10 cellular contexts compared by ENCODE assay signal in genomic region chr11:65437436-65438227, GRCh38. TPM values are rescaled to one million over a fixed set of nuclear protein-coding genes. Genes with fewer than 3 reads are reported as not detected.
DNase-seq lines count a peak whose midpoint lies in the region; ATAC-seq and TF ChIP-seq lines count a peak whose summit lies in the region.
"Had no signal": no experiment of that assay in that cellular context is flagged by ENCODE, and none has a peak within 500 bp of the region (broad histone marks: within the 10 kb centered on the region; RNA-seq: fewer than 3 reads in every experiment).

No MANE protein-coding gene starts in this region.

- TF ChIP-seq CTCF in CD14-positive monocyte (IDR thresholded peaks at IDR 0.05) (no peak), Panc1 (IDR thresholded peaks at IDR 0.05) (no peak), epithelial cell of proximal tubule (conservative IDR thresholded peaks at IDR 0.05; ENCODE audit: low read depth, low read length) (no peak), neutrophil (IDR thresholded peaks at IDR 0.05) (no peak), GM13976 (IDR thresholded peaks at IDR 0.05; ENCODE audit: borderline replicate concordance, control extremely low read depth, extremely low read depth, insufficient read depth, missing control alignments) (no peak), mesothelial cell of epicardium (IDR thresholded peaks at IDR 0.05; ENCODE audit: unreplicated experiment) (no peak)

- CTCF ChIA-PET in Panc1 (lab: Charles Lee), result interaction anchor here (1.2 kb wide), 1 partner anchor 21 kb away, joined by 5 read pairs; no protein-coding TSS in a partner anchor

- H3K4me3 ChIP-seq in Panc1 (ENCODE audit: low read depth in 2 of 2, low read length in 2 of 2), result peak overlapping the region in 1 of 2 experiments; percentile 7; a peak in 2 of 4 replicates
- peak overlapping the region; percentile 17 for H3K4me3 ChIP-seq in epithelial cell of proximal tubule (ENCODE audit: low read depth, low read length)
- peak overlapping the region in 1 of 2 experiments; percentile 16 for H3K4me3 ChIP-seq in neutrophil (ENCODE audit: low read depth in 1 of 2, low read length in 1 of 2)

- H3K9me3 ChIP-seq in Panc1 (ENCODE audit: control insufficient read depth, insufficient read depth, low read depth, low read length) (no peaks in the 10 kb centered on the region), neutrophil (no peaks in the 10 kb centered on the region)

- H3K4me1 Mint-ChIP-seq in CD14-positive monocyte, result peaks cover 91% of the 10 kb centered on the region
- H3K4me1 Mint-ChIP-seq in mesothelial cell of epicardium, result peaks cover 14% of the 10 kb centered on the region

- H3K9me3 Mint-ChIP-seq in CD14-positive monocyte, result no peaks in the 10 kb centered on the region
- H3K9me3 Mint-ChIP-seq in mesothelial cell of epicardium, result no peaks in the 10 kb centered on the region

- DNase-seq in CD14-positive monocyte (ENCODE audit: low spot score), result no peak
- DNase-seq in Panc1 (ENCODE audit: low read depth, low spot score), result no peak
- DNase-seq in epithelial cell of proximal tubule (ENCODE audit: low read depth), result no peak
- DNase-seq in GM13976 (ENCODE audit: low spot score), result no peak
- DNase-seq in mesothelial cell of epicardium (ENCODE audit: low spot score in 2 of 2, unreplicated experiment in 2 of 2), result no peak
- DNase-seq: DMS 273 treated with DMSO at 0.1 percent for 48 hours, occipital lobe had no signal

- no TSS peak for BruUV-seq in Panc1 (replicated peaks; lab: Mats Ljungman, UMichigan)

- H3K27me3 ChIP-seq in Panc1 (ENCODE audit: control insufficient read depth, insufficient read depth, low read length) (no peaks in the 10 kb centered on the region), neutrophil (no peaks in the 10 kb centered on the region)

- H3K27ac Mint-ChIP-seq in CD14-positive monocyte (peak overlapping the region in 1 of 7 donors; percentile 68), mesothelial cell of epicardium (no peak overlapping the region)

- H3K27ac ChIP-seq in Panc1 (ENCODE audit: low read length) (peak overlapping the region; percentile 93), neutrophil (peak overlapping the region; percentile 26)

- POLR2A ChIA-PET in Panc1 (lab: Charles Lee), result interaction anchor here (0.5 to 1.4 kb wide), 6 partner anchors 10 to 61 kb away, joined by 3 to 6 read pairs (median 4); partner anchors contain the start of gene MALAT1

- H3K36me3 ChIP-seq in Panc1 (ENCODE audit: control insufficient read depth, insufficient read depth, low read length), result peaks cover 8% of the 10 kb centered on the region
- peaks cover 86% of the 10 kb centered on the region for H3K36me3 ChIP-seq in neutrophil

- H3K36me3 Mint-ChIP-seq in CD14-positive monocyte (peaks cover 85 to 90% of the 10 kb centered on the region in 2 donors), mesothelial cell of epicardium (peaks cover 47% of the 10 kb centered on the region)

- in situ Hi-C loops in Panc1 (cut with HindIII; ENCODE audit: low pct_unique_long_range_greater_than_20kb, low sequenced_read_pairs) (no loop called here), GM13976 (cut with MboI; ENCODE audit: low sequenced_read_pairs, unreplicated experiment) (no loop called here)

- H3K4me1 ChIP-seq in Panc1 (ENCODE audit: control insufficient read depth, insufficient read depth, low read length), result peaks cover 98% of the 10 kb centered on the region
- H3K4me1 ChIP-seq in neutrophil (ENCODE audit: control insufficient read depth in 1 of 2, insufficient read depth in 1 of 2, low read depth in 1 of 2, low read length in 1 of 2), result peaks cover 79 to 82% of the 10 kb centered on the region in 2 experiments

- H3K4me3 Mint-ChIP-seq in CD14-positive monocyte (peak overlapping the region; percentile 39 to 67), mesothelial cell of epicardium (no peak overlapping the region)

- H3K27me3 Mint-ChIP-seq in CD14-positive monocyte (ENCODE audit: low read depth in 3 of 3), result peaks cover 0 to 3% (median 0%) of the 10 kb centered on the region in 3 donors
- no peaks in the 10 kb centered on the region for H3K27me3 Mint-ChIP-seq in mesothelial cell of epicardium (ENCODE audit: low read depth)

- ATAC-seq in Panc1 (no peak), GM18502 (IDR thresholded peaks at IDR 0.05; ENCODE audit: poor library complexity, unreplicated experiment) (no peak), HG03565 (IDR thresholded peaks at IDR 0.05; ENCODE audit: unreplicated experiment) (no peak)

- intact Hi-C loops in CD14-positive monocyte (cut with micrococcal nuclease) (no loop called here), Panc1 (cut with micrococcal nuclease; ENCODE audit: unreplicated experiment) (no loop called here)

RNA-seq across cellular contexts. Expression of gene NEAT1, which starts 15.0 kb away (rescaled TPM):
- 1 to 10 TPM in 1 of 2 donors, under 1 TPM in 1; 0.90 to 1.3 TPM for polyA plus RNA-seq in CD14-positive monocyte
- total RNA-seq in Panc1 (2021; ENCODE audit: unreplicated experiment) (731 TPM), epithelial cell of proximal tubule (6.4 and 27.0 TPM in 2 replicates), mesothelial cell of epicardium (236 to 269 TPM (median 246 TPM) in 3 replicates)
- 190 TPM for polyA plus RNA-seq in Panc1 (2012; ENCODE audit: insufficient read length)

RNA-seq across cellular contexts. Expression of gene FRMD8, which starts 51.2 kb away (rescaled TPM):
- polyA plus RNA-seq in CD14-positive monocyte, result 10 to 100 TPM; 33.7 to 41.2 TPM
- 85.8 TPM for total RNA-seq in Panc1 (2021; ENCODE audit: unreplicated experiment)
- polyA plus RNA-seq in Panc1 (2012; ENCODE audit: insufficient read length), result 76.7 TPM
- 43.5 and 49.5 TPM in 2 replicates for total RNA-seq in epithelial cell of proximal tubule
- total RNA-seq in mesothelial cell of epicardium, result 23.5 to 26.4 TPM (median 25.0 TPM) in 3 replicates

RNA-seq across cellular contexts. Expression of gene SLC25A45, which starts 55.2 kb away (rescaled TPM):
- polyA plus RNA-seq in CD14-positive monocyte, result 1 to 10 TPM; 3.7 to 4.1 TPM
- total RNA-seq in Panc1 (2021; ENCODE audit: unreplicated experiment) (9.8 TPM), epithelial cell of proximal tubule (0.29 and 1.2 TPM in 2 replicates), mesothelial cell of epicardium (3.9 to 4.7 TPM (median 4.7 TPM) in 3 replicates)
- 5.9 TPM for polyA plus RNA-seq in Panc1 (2012; ENCODE audit: insufficient read length)
